ENCODE assay signal across 19 cellular contexts in genomic region chr12:95637010-95637409, GRCh38.
"Had no signal": no experiment of that assay in that cellular context is flagged by ENCODE, and none has a peak within 500 bp of the region (broad histone marks: within the 10 kb centered on the region; RNA-seq: fewer than 3 reads in every experiment).

No MANE protein-coding gene starts in this region.

- H3K9me3 Mint-ChIP-seq: activated naive CD4-positive, alpha-beta T cell treated with anti-CD3 and anti-CD28 coated beads for 36 hours; T-helper 2 cell treated with Interferon-gamma antibody and Interleukin-4, amounts not matched to agents 5 μg/mL and 100 μg/mL, for 36 hours; type B pancreatic cell had no signal

- H3K9me3 ChIP-seq: esophagus muscularis mucosa, suprapubic skin had no signal

- H3K4me2 ChIP-seq: smooth muscle cell had no signal

- H3K4me3 Mint-ChIP-seq: activated naive CD4-positive, alpha-beta T cell treated with anti-CD3 and anti-CD28 coated beads for 36 hours; naive thymus-derived CD4-positive, alpha-beta T cell; T-helper 2 cell treated with Interferon-gamma antibody and Interleukin-4, amounts not matched to agents 5 μg/mL and 100 μg/mL, for 36 hours; type B pancreatic cell had no signal

- ATAC-seq: left lobe of liver; naive thymus-derived CD4-positive, alpha-beta T cell had no signal

- H3K4me3 ChIP-seq: cardiac muscle cell, esophagus muscularis mucosa, smooth muscle cell, suprapubic skin had no signal

- H3K27me3 ChIP-seq: esophagus muscularis mucosa, suprapubic skin had no signal

- H3K36me3 Mint-ChIP-seq: type B pancreatic cell had no signal

- FAIRE-seq: colon, keratinocyte had no signal

- H3K27ac ChIP-seq: cardiac muscle cell, suprapubic skin had no signal

- H3K27me3 Mint-ChIP-seq: type B pancreatic cell had no signal

- H3K27ac Mint-ChIP-seq: activated naive CD4-positive, alpha-beta T cell treated with anti-CD3 and anti-CD28 coated beads for 36 hours; naive thymus-derived CD4-positive, alpha-beta T cell; T-helper 2 cell treated with Interferon-gamma antibody and Interleukin-4, amounts not matched to agents 5 μg/mL and 100 μg/mL, for 36 hours; type B pancreatic cell had no signal

- H3K36me3 ChIP-seq: cardiac muscle cell, esophagus muscularis mucosa, suprapubic skin had no signal

- H3K4me1 Mint-ChIP-seq: naive thymus-derived CD4-positive, alpha-beta T cell had no signal

- DNase-seq: activated CD4-positive, alpha-beta T cell treated with anti-CD3 and anti-CD28 coated beads, Interleukin-2, amount 50 U/mL, for 1 hour; activated naive CD4-positive, alpha-beta T cell treated with anti-CD3 and anti-CD28 coated beads for 36 hours; activated T-cell treated with anti-CD3 and anti-CD28 coated beads for 4 hours; hippocampal formation; mammary epithelial cell; naive thymus-derived CD4-positive, alpha-beta T cell; posterior cingulate gyrus; stimulated activated CD4-positive, alpha-beta T cell treated with anti-CD3 and anti-CD28 coated beads, Interleukin-4, amount 100 ng/mL, for 4 hours; stimulated activated CD8-positive, alpha-beta memory T cell treated with anti-CD3 and anti-CD28 coated beads, Interleukin-4, amount 100 ng/mL, for 48 hours; stimulated activated naive CD4-positive, alpha-beta T cell treated with Interleukin-2 at 50 U/mL for 16 hours had no signal
